ENCODE assay signal across 1 cellular context in the genomic region with DNA sequence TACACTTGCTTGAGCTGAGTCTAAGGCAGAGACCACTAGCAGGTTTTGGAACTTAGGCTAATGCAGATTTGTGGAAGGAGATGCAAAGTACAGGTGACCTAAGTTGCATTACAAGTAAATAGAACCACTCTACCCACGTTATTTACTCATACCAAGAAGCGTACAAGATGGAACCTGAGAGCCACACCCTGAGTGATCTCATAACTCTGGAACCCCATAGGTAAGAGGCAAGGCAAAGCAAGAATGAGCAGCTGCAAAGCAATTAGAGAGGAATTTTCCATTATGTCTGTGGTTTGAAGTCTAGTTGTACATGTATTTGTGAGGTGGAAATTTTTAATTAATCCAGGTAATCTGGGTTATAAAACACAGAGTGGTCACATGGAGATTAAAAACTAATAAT.
TF ChIP-seq lines count a peak whose summit lies in the region.

No MANE protein-coding gene starts in this region.

TF ChIP-seq in IMR-90, 13 proteins besides CTCF, POLR2A, EP300 and RAD21:
- TF ChIP-seq CHD1 (IDR thresholded peaks at IDR 0.05; ENCODE audit: low read depth, low read length) (no peak), RCOR1 (IDR thresholded peaks at IDR 0.05; ENCODE audit: insufficient replicate concordance, low read length) (no peak), CEBPB (IDR thresholded peaks at IDR 0.05; ENCODE audit: low read depth, low read length) (no peak), BHLHE40 (IDR thresholded peaks at IDR 0.05; ENCODE audit: low read depth, low read length) (no peak), NFE2L2 (IDR thresholded peaks at IDR 0.05; ENCODE audit: low read depth, low read length) (no peak), MAFK (IDR thresholded peaks at IDR 0.05; ENCODE audit: low read depth, low read length) (no peak), MXI1 (IDR thresholded peaks at IDR 0.05; ENCODE audit: borderline replicate concordance, low read depth, low read length) (no peak), FOS (IDR thresholded peaks at IDR 0.05; ENCODE audit: low read depth, low read length) (no peak), MAZ (IDR thresholded peaks at IDR 0.05; ENCODE audit: borderline replicate concordance, low read depth, low read length) (no peak), RFX5 (IDR thresholded peaks at IDR 0.05; ENCODE audit: low read depth, low read length) (no peak), SMC3 (IDR thresholded peaks at IDR 0.05; ENCODE audit: low read depth, low read length) (no peak)
- TF ChIP-seq, protein P1, sequence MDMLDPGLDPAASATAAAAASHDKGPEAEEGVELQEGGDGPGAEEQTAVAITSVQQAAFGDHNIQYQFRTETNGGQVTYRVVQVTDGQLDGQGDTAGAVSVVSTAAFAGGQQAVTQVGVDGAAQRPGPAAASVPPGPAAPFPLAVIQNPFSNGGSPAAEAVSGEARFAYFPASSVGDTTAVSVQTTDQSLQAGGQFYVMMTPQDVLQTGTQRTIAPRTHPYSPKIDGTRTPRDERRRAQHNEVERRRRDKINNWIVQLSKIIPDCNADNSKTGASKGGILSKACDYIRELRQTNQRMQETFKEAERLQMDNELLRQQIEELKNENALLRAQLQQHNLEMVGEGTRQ (IDR thresholded peaks at IDR 0.05; ENCODE audit: low read depth, low read length): no peak
- TF ChIP-seq, protein P2, sequence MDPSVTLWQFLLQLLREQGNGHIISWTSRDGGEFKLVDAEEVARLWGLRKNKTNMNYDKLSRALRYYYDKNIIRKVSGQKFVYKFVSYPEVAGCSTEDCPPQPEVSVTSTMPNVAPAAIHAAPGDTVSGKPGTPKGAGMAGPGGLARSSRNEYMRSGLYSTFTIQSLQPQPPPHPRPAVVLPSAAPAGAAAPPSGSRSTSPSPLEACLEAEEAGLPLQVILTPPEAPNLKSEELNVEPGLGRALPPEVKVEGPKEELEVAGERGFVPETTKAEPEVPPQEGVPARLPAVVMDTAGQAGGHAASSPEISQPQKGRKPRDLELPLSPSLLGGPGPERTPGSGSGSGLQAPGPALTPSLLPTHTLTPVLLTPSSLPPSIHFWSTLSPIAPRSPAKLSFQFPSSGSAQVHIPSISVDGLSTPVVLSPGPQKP (IDR thresholded peaks at IDR 0.05; ENCODE audit: borderline replicate concordance, low read depth, low read length): no peak
TF ChIP-seq in IMR-90: peak in this region for 0.
